Comparison of ENCODE assay signal across 23 cellular contexts in the genomic region with DNA sequence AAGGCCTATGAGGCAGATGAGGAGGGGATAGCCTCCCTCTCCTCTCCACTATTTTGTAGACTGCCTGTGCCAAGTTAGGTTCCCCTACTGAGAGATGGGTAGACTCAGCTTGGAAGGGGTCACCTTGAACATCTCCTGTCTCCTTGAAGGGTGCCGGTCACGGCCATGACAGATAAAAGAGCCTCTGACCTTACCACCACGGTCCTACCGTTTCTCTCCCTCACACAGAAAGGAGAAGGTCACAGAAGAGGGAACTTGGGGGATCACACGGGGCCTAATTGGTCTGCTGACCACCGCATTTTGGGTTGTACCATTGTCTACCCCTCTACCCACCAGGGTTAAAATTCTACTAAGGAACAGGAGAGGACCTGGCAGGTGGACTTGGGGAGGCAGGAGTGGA. TPM values are rescaled to one million over a fixed set of nuclear protein-coding genes. Genes with fewer than 3 reads are reported as not detected.
DNase-seq lines count a peak whose midpoint lies in the region; ATAC-seq, FAIRE-seq and TF ChIP-seq lines count a peak whose summit lies in the region.
"Had no signal": no experiment of that assay in that cellular context is flagged by ENCODE, and none has a peak within 500 bp of the region (broad histone marks: within the 10 kb centered on the region; RNA-seq: fewer than 3 reads in every experiment).

No MANE protein-coding gene starts in this region.

- H3K27me3 ChIP-seq in Peyer's patch = no peaks in the 10 kb centered on the region
- H3K27me3 ChIP-seq in small intestine (ENCODE audit: control insufficient read depth in 2 of 2, insufficient read depth in 2 of 2, low read length in 2 of 2) = no peaks in the 10 kb centered on the region
- H3K27me3 ChIP-seq: body of pancreas, right lobe of liver had no signal

- no peaks in the 10 kb centered on the region for H3K36me3 ChIP-seq in Peyer's patch
- H3K36me3 ChIP-seq in small intestine (ENCODE audit: control insufficient read depth in 2 of 2, insufficient read depth in 2 of 2, low read length in 2 of 2) = no peaks in the 10 kb centered on the region
- H3K36me3 ChIP-seq: heart left ventricle, right lobe of liver had no signal

- no peaks in the 10 kb centered on the region for H3K9me3 ChIP-seq in Peyer's patch
- H3K9me3 ChIP-seq in small intestine (ENCODE audit: control insufficient read depth, low read depth) = no peaks in the 10 kb centered on the region
- H3K9me3 ChIP-seq: body of pancreas, heart left ventricle, right lobe of liver had no signal

- H3K27ac ChIP-seq in Peyer's patch (peak overlapping the region; percentile 38 to 73 (median 66)), small intestine (ENCODE audit: low read depth in 1 of 2, low read length in 1 of 2) (peak overlapping the region; percentile 48 to 73)
- H3K27ac ChIP-seq: body of pancreas, C4-2B had no signal

- no peak for TF ChIP-seq POLR2A in Peyer's patch (IDR thresholded peaks at IDR 0.05)

- TF ChIP-seq CTCF in Peyer's patch (IDR thresholded peaks at IDR 0.05) = no peak

- intact Hi-C loops in activated CD4-positive, alpha-beta T cell treated with anti-CD3 and anti-CD28 coated beads, Interleukin-2, amount 10 ng/mL, durations not matched to agents 24 days and 14 days (cut with micrococcal nuclease) = no loop called here

- no peaks in the 10 kb centered on the region for H3K4me1 ChIP-seq in Peyer's patch
- H3K4me1 ChIP-seq in small intestine (ENCODE audit: control insufficient read depth in 2 of 2, insufficient read depth in 1 of 2, low read depth in 1 of 2, low read length in 1 of 2) = peaks cover 0 to 3% of the 10 kb centered on the region in 2 donors
- H3K4me1 ChIP-seq: right lobe of liver had no signal

- H3K4me1 Mint-ChIP-seq in activated CD4-positive, alpha-beta T cell treated with anti-CD3 and anti-CD28 coated beads, Interleukin-2, amount 10 ng/mL, durations not matched to agents 24 days and 14 days = peaks cover 13% of the 10 kb centered on the region
- H3K4me1 Mint-ChIP-seq in activated naive CD8-positive, alpha-beta T cell treated with anti-CD3 and anti-CD28 coated beads, Interleukin-2, amount 50 U/mL, for 24 hours = peaks cover 33% of the 10 kb centered on the region

- peak; percentile 55 for DNase-seq in activated CD4-positive, alpha-beta T cell treated with anti-CD3 and anti-CD28 coated beads, Interleukin-2, amount 10 ng/mL, durations not matched to agents 24 days and 14 days
- DNase-seq in activated CD4-positive, alpha-beta T cell treated with anti-CD3 and anti-CD28 coated beads for 1 hour = no peak
- no peak for DNase-seq in Peyer's patch
- no peak for DNase-seq in activated naive CD8-positive, alpha-beta T cell treated with anti-CD3 and anti-CD28 coated beads, Interleukin-2, amount 50 U/mL, for 24 hours
- DNase-seq in small intestine = no peak
- DNase-seq in HuH-7.5 (ENCODE audit: low spot score) = no peak
- no peak for DNase-seq in retina
- DNase-seq: activated effector memory CD4-positive, alpha-beta T cell treated with Interleukin-2 at 50 U/mL for 16 hours; body of pancreas; DMS79 treated with DMSO at 0.1 percent for 48 hours; heart left ventricle; mesendoderm; NCI-H187 treated with DMSO at 0.1 percent for 48 hours; NCI-H446; right lobe of liver; SHP77; stimulated activated CD4-positive, alpha-beta T cell treated with anti-CD3 and anti-CD28 coated beads, Interleukin-4, amount 100 ng/mL, for 1 hour had no signal

- H3K4me3 ChIP-seq in Peyer's patch (peak overlapping the region in 2 of 4 donors; percentile 11 to 15), small intestine (ENCODE audit: low read depth in 1 of 2, low read length in 2 of 2) (peak overlapping the region in 1 of 2 donors; percentile 34)
- H3K4me3 ChIP-seq: body of pancreas, right lobe of liver had no signal

- ATAC-seq in activated naive CD8-positive, alpha-beta T cell treated with anti-CD3 and anti-CD28 coated beads, Interleukin-2, amount 50 U/mL, for 24 hours = no peak
- ATAC-seq in HG03439 (IDR thresholded peaks at IDR 0.05; ENCODE audit: unreplicated experiment) = no peak
- ATAC-seq: body of pancreas, heart left ventricle, right lobe of liver had no signal

- no peak for FAIRE-seq in small intestine (lab: Jason Lieb, UNC)
- FAIRE-seq: A204.1, islet of Langerhans had no signal

- H3K36me3 Mint-ChIP-seq in activated CD4-positive, alpha-beta T cell treated with anti-CD3 and anti-CD28 coated beads, Interleukin-2, amount 10 ng/mL, durations not matched to agents 24 days and 14 days (ENCODE audit: low read depth) = peaks cover 57% of the 10 kb centered on the region
- peaks cover 45% of the 10 kb centered on the region for H3K36me3 Mint-ChIP-seq in activated naive CD8-positive, alpha-beta T cell treated with anti-CD3 and anti-CD28 coated beads, Interleukin-2, amount 50 U/mL, for 24 hours (ENCODE audit: low read depth)

- no peaks in the 10 kb centered on the region for H3K9me3 Mint-ChIP-seq in activated CD4-positive, alpha-beta T cell treated with anti-CD3 and anti-CD28 coated beads, Interleukin-2, amount 10 ng/mL, durations not matched to agents 24 days and 14 days
- no peaks in the 10 kb centered on the region for H3K9me3 Mint-ChIP-seq in activated naive CD8-positive, alpha-beta T cell treated with anti-CD3 and anti-CD28 coated beads, Interleukin-2, amount 50 U/mL, for 24 hours

- WGBS in small intestine, 3 donors = 75 to 84% (median 83%) methylated on average over 6 of the region's 6 CpGs

- peak overlapping the region; percentile 93 for H3K27ac Mint-ChIP-seq in activated CD4-positive, alpha-beta T cell treated with anti-CD3 and anti-CD28 coated beads, Interleukin-2, amount 10 ng/mL, durations not matched to agents 24 days and 14 days
- H3K27ac Mint-ChIP-seq in activated naive CD8-positive, alpha-beta T cell treated with anti-CD3 and anti-CD28 coated beads, Interleukin-2, amount 50 U/mL, for 24 hours = peak overlapping the region; percentile 98

- peak overlapping the region; percentile 100 for H3K4me3 Mint-ChIP-seq in activated CD4-positive, alpha-beta T cell treated with anti-CD3 and anti-CD28 coated beads, Interleukin-2, amount 10 ng/mL, durations not matched to agents 24 days and 14 days
- H3K4me3 Mint-ChIP-seq in activated naive CD8-positive, alpha-beta T cell treated with anti-CD3 and anti-CD28 coated beads, Interleukin-2, amount 50 U/mL, for 24 hours = peak overlapping the region; percentile 88

- no peaks in the 10 kb centered on the region for H3K27me3 Mint-ChIP-seq in activated CD4-positive, alpha-beta T cell treated with anti-CD3 and anti-CD28 coated beads, Interleukin-2, amount 10 ng/mL, durations not matched to agents 24 days and 14 days
- no peaks in the 10 kb centered on the region for H3K27me3 Mint-ChIP-seq in activated naive CD8-positive, alpha-beta T cell treated with anti-CD3 and anti-CD28 coated beads, Interleukin-2, amount 50 U/mL, for 24 hours

RNA-seq across cellular contexts. Expression of a gene that starts 17.0 kb away (rescaled TPM):
- not detected in 2 replicates for total RNA-seq in activated CD4-positive, alpha-beta T cell treated with anti-CD3 and anti-CD28 coated beads, Interleukin-2, amount 10 ng/mL, durations not matched to agents 24 days and 14 days
- total RNA-seq in Peyer's patch = 100 to 1,000 TPM in 3 of 4 donors, 10 to 100 TPM in 1; 29.7 to 243 (median 208) TPM
- 100 to 1,000 TPM in 2 of 3 donors, 10 to 100 TPM in 1; 91.5 to 814 (median 154) TPM for polyA plus RNA-seq in small intestine
- total RNA-seq: fibroblast of lung, ureter had no signal
- polyA plus RNA-seq: fibroblast of lung had no signal

RNA-seq across cellular contexts. Expression of a gene that starts 38.5 kb away (rescaled TPM):
- total RNA-seq in activated CD4-positive, alpha-beta T cell treated with anti-CD3 and anti-CD28 coated beads, Interleukin-2, amount 10 ng/mL, durations not matched to agents 24 days and 14 days = not detected in 2 replicates
- total RNA-seq in Peyer's patch = not detected
- polyA plus RNA-seq in small intestine = 10 to 100 TPM; 12.6 to 28.2 (median 17.3) TPM
- total RNA-seq: fibroblast of lung, right lobe of liver, ureter had no signal
- polyA plus RNA-seq: fibroblast of lung had no signal

Comparison
In these comparisons a context has a peak if more than half of its experiments do, and no peak if none do; other contexts are left out.
1. RNA of a gene that starts 17.0 kb away (total RNA-seq): 29.7 to 243 TPM in Peyer's patch; not detected in activated CD4-positive, alpha-beta T cell treated with anti-CD3 and anti-CD28 coated beads, Interleukin-2, amount 10 ng/mL, durations not matched to agents 24 days and 14 days; every median in the first group is over 10 times any median in the second.